Comparison of ENCODE assay signal across 11 cellular contexts in the genomic region with DNA sequence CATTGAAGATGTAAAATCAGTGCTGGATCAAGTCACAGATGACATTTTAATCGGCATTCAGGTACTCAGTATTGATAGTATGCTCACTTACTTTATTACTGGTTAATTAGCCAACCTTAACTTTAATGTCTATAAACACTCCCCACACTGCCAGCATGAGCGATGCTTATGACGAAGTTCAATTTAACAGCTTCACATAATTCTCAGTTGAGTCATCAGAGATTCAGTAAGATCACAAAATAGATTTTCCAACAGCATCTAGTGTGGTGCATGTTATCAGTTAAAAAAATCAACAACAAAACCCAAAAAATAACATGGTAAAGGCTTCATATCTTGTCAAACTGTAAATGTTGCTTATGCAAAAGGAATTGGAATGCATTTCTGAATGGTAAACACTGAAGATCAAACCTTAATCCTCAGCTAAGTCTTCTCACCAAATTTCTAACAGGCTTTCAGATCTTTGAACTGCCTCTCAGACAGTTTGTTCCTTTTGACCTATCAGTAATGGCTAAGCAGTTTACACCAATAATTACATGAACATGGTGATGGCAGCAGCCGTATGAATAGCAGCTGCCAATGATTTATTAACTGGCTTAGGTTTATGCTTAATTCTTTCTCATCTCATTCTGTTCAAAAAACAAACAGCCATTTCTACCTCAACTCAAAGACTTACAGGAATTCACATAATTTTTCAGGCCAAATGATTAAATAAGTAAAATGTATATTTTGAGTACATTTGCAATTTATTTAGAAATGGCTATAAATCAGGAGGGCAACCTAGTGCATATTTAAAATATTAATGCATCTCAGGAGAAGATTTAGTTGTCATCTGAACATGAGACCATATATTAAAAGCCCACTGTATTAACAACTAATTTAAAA.
DNase-seq lines count a peak whose midpoint lies in the region; ATAC-seq, FAIRE-seq and TF ChIP-seq lines count a peak whose summit lies in the region.
"Had no signal": no experiment of that assay in that cellular context is flagged by ENCODE, and none has a peak within 500 bp of the region (broad histone marks: within the 10 kb centered on the region; RNA-seq: fewer than 3 reads in every experiment).

No MANE protein-coding gene starts in this region.

- H3K9ac ChIP-seq in adipocyte (ENCODE audit: low read length): peak overlapping the region; percentile 18

- no peaks in the 10 kb centered on the region for H3K36me3 ChIP-seq in adipocyte (ENCODE audit: control insufficient read depth, insufficient read depth, low read length, severe bottlenecking)

- no peak for TF ChIP-seq CTCF in A549 (IDR thresholded peaks at IDR 0.05)

- H3K27me3 ChIP-seq in adipocyte (replicated peaks; ENCODE audit: control insufficient read depth, insufficient read depth, low read length): no peaks in the 10 kb centered on the region

- no peak for TF ChIP-seq POLR2A in A549 (IDR thresholded peaks at IDR 0.05; ENCODE audit: low read length)

- POLR2A ChIA-PET in A549 (lab: Yijun Ruan, JAX): no interaction called here

- FAIRE-seq in A549 (lab: Jason Lieb, UNC) (peak; percentile 56), islet of Langerhans (lab: Jason Lieb, UNC) (peak; percentile 95)

- CTCF ChIA-PET in A549 (lab: Yijun Ruan, JAX): interaction anchor here (0.6 to 1.8 kb wide), 2 partner anchors 11 to 1016 kb away, joined by 3 to 5 read pairs; no protein-coding TSS in a partner anchor

- peaks cover 15% of the 10 kb centered on the region for H3K4me1 ChIP-seq in A549
- H3K4me1 ChIP-seq in adipocyte (ENCODE audit: control insufficient read depth, insufficient read depth, low read length): peaks cover 17% of the 10 kb centered on the region

- ATAC-seq in A549: no peak
- ATAC-seq in HG02973 (IDR thresholded peaks at IDR 0.05; ENCODE audit: unreplicated experiment): no peak
- ATAC-seq in stimulated activated naive CD8-positive, alpha-beta T cell treated with anti-CD3 and anti-CD28 coated beads, Interleukin-15, Interleukin-2, amounts not matched to agents 100 U/mL and 50 U/mL, for 24 hours: no peak
- ATAC-seq: T-cell had no signal

- H3K4me2 ChIP-seq in A549: peak overlapping the region; percentile 36; the same call in 2 of the 3 replicates

- DNase-seq in A549 (ENCODE audit: low read depth in 1 of 2, low spot score in 1 of 2) (no peak), HS-27A (ENCODE audit: low read depth) (peak; percentile 69), adipocyte (ENCODE audit: low read depth) (peak; percentile 69), CD1c-positive myeloid dendritic cell (ENCODE audit: extremely low spot score) (no peak), DMS53 (lab: John Stamatoyannopoulos, UW) (no peak)
- no peak for DNase-seq in stimulated activated naive CD8-positive, alpha-beta T cell treated with anti-CD3 and anti-CD28 coated beads, Interleukin-15, Interleukin-2, amounts not matched to agents 100 U/mL and 50 U/mL, for 24 hours
- DNase-seq: activated naive CD4-positive, alpha-beta T cell; NCI-H1092; T-cell had no signal

- H3K27ac ChIP-seq in A549: no peak overlapping the region; a peak in 1 of 6 replicates

- WGBS in A549 (ENCODE audit: missing lambda C conversion rate): 36% methylated on average over 4 of the region's 4 CpGs

- H3K4me3 ChIP-seq in A549 (no peak overlapping the region), adipocyte (ENCODE audit: low read length) (peak overlapping the region; percentile 18)

- no peak for TF ChIP-seq EP300 in A549 (IDR thresholded peaks at IDR 0.05)

- H3K9me3 ChIP-seq in A549 (no peaks in the 10 kb centered on the region), adipocyte (ENCODE audit: control insufficient read depth, low read length) (no peaks in the 10 kb centered on the region)

- TF ChIP-seq RAD21 in A549 (conservative IDR thresholded peaks at IDR 0.05 in 1 of 2, IDR thresholded peaks at IDR 0.05 in 1 of 2): no peak

TF ChIP-seq in A549, 52 proteins besides CTCF, POLR2A, EP300 and RAD21:
- TF ChIP-seq, protein P1, sequence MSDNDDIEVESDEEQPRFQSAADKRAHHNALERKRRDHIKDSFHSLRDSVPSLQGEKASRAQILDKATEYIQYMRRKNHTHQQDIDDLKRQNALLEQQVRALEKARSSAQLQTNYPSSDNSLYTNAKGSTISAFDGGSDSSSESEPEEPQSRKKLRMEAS (IDR thresholded peaks at IDR 0.05): peak; percentile 25; the same call in 1 of the 2 replicates
- TF ChIP-seq GATA3 (IDR thresholded peaks at IDR 0.05; ENCODE audit: borderline replicate concordance): peak; percentile 38; the same call in 1 of the 2 replicates
- TF ChIP-seq, protein P2, sequence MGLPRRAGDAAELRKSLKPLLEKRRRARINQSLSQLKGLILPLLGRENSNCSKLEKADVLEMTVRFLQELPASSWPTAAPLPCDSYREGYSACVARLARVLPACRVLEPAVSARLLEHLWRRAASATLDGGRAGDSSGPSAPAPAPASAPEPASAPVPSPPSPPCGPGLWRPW (IDR thresholded peaks at IDR 0.05): no peak
- no peak for TF ChIP-seq FOSL2 (IDR thresholded peaks at IDR 0.05)
- TF ChIP-seq FOSL2 (CRISPR knock-in tag; IDR thresholded peaks at IDR 0.05): peak; percentile 31; the same call in 1 of the 2 replicates
- TF ChIP-seq, protein P3, sequence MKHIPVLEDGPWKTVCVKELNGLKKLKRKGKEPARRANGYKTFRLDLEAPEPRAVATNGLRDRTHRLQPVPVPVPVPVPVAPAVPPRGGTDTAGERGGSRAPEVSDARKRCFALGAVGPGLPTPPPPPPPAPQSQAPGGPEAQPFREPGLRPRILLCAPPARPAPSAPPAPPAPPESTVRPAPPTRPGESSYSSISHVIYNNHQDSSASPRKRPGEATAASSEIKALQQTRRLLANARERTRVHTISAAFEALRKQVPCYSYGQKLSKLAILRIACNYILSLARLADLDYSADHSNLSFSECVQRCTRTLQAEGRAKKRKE (CRISPR knock-in tag; IDR thresholded peaks at IDR 0.05; ENCODE audit: low read depth): no peak

Comparison
In these comparisons a context has a peak if more than half of its experiments do, and no peak if none do; other contexts are left out.
1. DNase-seq: peak in HS-27A (single experiment) and adipocyte (single experiment); none in A549 (0 of 2), CD1c-positive myeloid dendritic cell (single experiment), DMS53 (single experiment) and stimulated activated naive CD8-positive, alpha-beta T cell treated with anti-CD3 and anti-CD28 coated beads, Interleukin-15, Interleukin-2, amounts not matched to agents 100 U/mL and 50 U/mL, for 24 hours (single experiment).